22 cellular contexts compared by ENCODE assay signal in the genomic region with DNA sequence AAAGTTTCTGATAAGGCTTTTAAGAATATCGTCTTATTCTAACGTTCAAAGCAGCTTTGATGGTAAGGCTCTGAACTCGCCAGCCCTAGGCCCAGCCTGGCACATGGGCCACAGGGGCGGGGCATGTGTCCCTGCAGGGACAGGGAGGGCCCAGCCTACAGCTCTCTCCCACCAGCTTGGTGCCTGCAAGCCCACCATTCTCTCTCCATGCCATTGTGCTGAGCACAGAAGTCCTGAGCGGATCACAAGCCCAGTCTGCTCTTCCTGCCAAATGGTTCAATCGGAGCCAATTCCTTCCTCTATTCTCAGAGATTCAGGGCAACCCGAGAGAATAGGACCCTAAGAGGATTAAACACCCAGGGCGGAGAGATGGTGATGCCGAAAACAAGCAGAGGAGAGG. TPM values are rescaled to one million over a fixed set of nuclear protein-coding genes. Genes with fewer than 3 reads are reported as not detected.
DNase-seq lines count a peak whose midpoint lies in the region; ATAC-seq, FAIRE-seq and TF ChIP-seq lines count a peak whose summit lies in the region.
"Had no signal": no experiment of that assay in that cellular context is flagged by ENCODE, and none has a peak within 500 bp of the region (broad histone marks: within the 10 kb centered on the region; RNA-seq: fewer than 3 reads in every experiment).

No MANE protein-coding gene starts in this region.

- H3K9me3 ChIP-seq in endodermal cell (ENCODE audit: control insufficient read depth, low read length) (no peaks in the 10 kb centered on the region), left lung (no peaks in the 10 kb centered on the region), smooth muscle cell (replicated peaks; ENCODE audit: low read depth) (no peaks in the 10 kb centered on the region), kidney (ENCODE audit: control insufficient read depth in 1 of 2, low read length in 2 of 2) (no peaks in the 10 kb centered on the region)
- H3K9me3 ChIP-seq: tibial artery had no signal

- 84 to 94% methylated on average over 6 to 9 of the region's 9 CpGs for WGBS in endodermal cell (ENCODE audit: insufficient coverage in 1 of 2, insufficient read length in 1 of 2), 2 experiments
- 70% methylated on average over 9 of the region's 9 CpGs for WGBS in smooth muscle cell (ENCODE audit: low lambda C conversion rate)

- no peak overlapping the region for H3K27ac Mint-ChIP-seq in endodermal cell
- H3K27ac Mint-ChIP-seq: CD8-positive, alpha-beta T cell had no signal

- no peak for FAIRE-seq in kidney (lab: Jason Lieb, UNC)
- FAIRE-seq: TTC549 had no signal

- H3K27ac ChIP-seq in endodermal cell (ENCODE audit: low read depth, low read length), result peak overlapping the region; percentile 89
- peak overlapping the region; percentile 28 to 53 for H3K27ac ChIP-seq in left lung
- H3K27ac ChIP-seq in smooth muscle cell (ENCODE audit: low read depth), result no peak overlapping the region
- no peak overlapping the region for H3K27ac ChIP-seq in kidney (ENCODE audit: low read depth in 2 of 2, low read length in 2 of 2)
- H3K27ac ChIP-seq: tibial artery had no signal

- H3K79me2 ChIP-seq in smooth muscle cell (ENCODE audit: low read depth), result no peaks in the 10 kb centered on the region

- no peak overlapping the region for H3K4me2 ChIP-seq in smooth muscle cell

- H3K36me3 Mint-ChIP-seq in endodermal cell (ENCODE audit: low read depth), result no peaks in the 10 kb centered on the region
- H3K36me3 Mint-ChIP-seq: CD8-positive, alpha-beta T cell had no signal

- H3K27me3 Mint-ChIP-seq in endodermal cell (ENCODE audit: insufficient read depth), result no peaks in the 10 kb centered on the region

- no peaks in the 10 kb centered on the region for H3K9me3 Mint-ChIP-seq in endodermal cell
- H3K9me3 Mint-ChIP-seq: CD8-positive, alpha-beta T cell; central memory CD8-positive, alpha-beta T cell had no signal

- no peak overlapping the region for H3K4me3 Mint-ChIP-seq in endodermal cell
- H3K4me3 Mint-ChIP-seq: CD8-positive, alpha-beta T cell; central memory CD8-positive, alpha-beta T cell had no signal

- peaks cover 10% of the 10 kb centered on the region for H3F3A ChIP-seq in smooth muscle cell (ENCODE audit: low read depth)

- no peak overlapping the region for H3K9ac ChIP-seq in endodermal cell (ENCODE audit: extremely low read depth, low read length, poor library complexity, severe bottlenecking)
- no peak overlapping the region for H3K9ac ChIP-seq in smooth muscle cell (ENCODE audit: low read depth)
- H3K9ac ChIP-seq in kidney (ENCODE audit: low read length in 2 of 2), result no peak overlapping the region

- H2AFZ ChIP-seq in smooth muscle cell (ENCODE audit: low read depth), result peak overlapping the region; percentile 38

- H3K4me1 ChIP-seq in endodermal cell (ENCODE audit: control insufficient read depth, insufficient read depth, low read length), result peaks cover 14% of the 10 kb centered on the region
- H3K4me1 ChIP-seq in left lung, result peaks cover 3 to 20% of the 10 kb centered on the region in 2 donors
- H3K4me1 ChIP-seq in smooth muscle cell (ENCODE audit: low read depth), result peaks cover 33% of the 10 kb centered on the region
- H3K4me1 ChIP-seq in kidney (ENCODE audit: control insufficient read depth in 1 of 2, insufficient read depth in 1 of 2, low read depth in 1 of 2, low read length in 2 of 2), result no peaks in the 10 kb centered on the region
- H3K4me1 ChIP-seq: tibial artery had no signal

- TF ChIP-seq CTCF in endodermal cell (conservative IDR thresholded peaks at IDR 0.05) (no peak), left lung (IDR thresholded peaks at IDR 0.05) (no peak), smooth muscle cell (IDR thresholded peaks at IDR 0.05; ENCODE audit: borderline replicate concordance, insufficient read depth, poor library complexity, severe bottlenecking) (no peak), kidney (IDR thresholded peaks at IDR 0.05; ENCODE audit: borderline replicate concordance, extremely low read depth, insufficient read depth) (no peak), GM10266 (IDR thresholded peaks at IDR 0.05; ENCODE audit: control insufficient read depth, insufficient read depth, low read depth, missing control alignments) (no peak)

- H3K4me3 ChIP-seq in endodermal cell (ENCODE audit: low read length), result no peak overlapping the region
- H3K4me3 ChIP-seq in left lung, result no peak overlapping the region
- no peak overlapping the region for H3K4me3 ChIP-seq in smooth muscle cell
- no peak overlapping the region for H3K4me3 ChIP-seq in kidney (ENCODE audit: low read length in 2 of 2)
- H3K4me3 ChIP-seq: tibial artery had no signal

- H4K20me1 ChIP-seq in smooth muscle cell (ENCODE audit: low read depth), result no peaks in the 10 kb centered on the region

- intact Hi-C loops in left lung (cut with DNase I), result no loop called here
- intact Hi-C loops in kidney (cut with DNase I), result no loop called here

- DNase-seq in NCI-H69 (lab: John Stamatoyannopoulos, UW), result peak; percentile 50
- DNase-seq in endodermal cell, result no peak
- no peak for DNase-seq in left lung
- no peak for DNase-seq in smooth muscle cell (lab: John Stamatoyannopoulos, UW; ENCODE audit: unreplicated experiment)
- DNase-seq in kidney, result no peak
- no peak for DNase-seq in GM10266 (ENCODE audit: extremely low spot score)
- DNase-seq in GM19238 (ENCODE audit: insufficient read length, low spot score), result no peak
- DNase-seq: activated CD4-positive, alpha-beta T cell treated with anti-CD3 and anti-CD28 coated beads for 4 hours; activated effector memory CD4-positive, alpha-beta T cell treated with Interleukin-2 at 50 U/mL for 16 hours; CD8-positive, alpha-beta T cell; DND-41; IMR-90; MM.1S; NCI-H1694 treated with DMSO at 0.1 percent for 48 hours; NCI-H226; NK-92 treated with Interleukin-12 subunit alpha and Interleukin-12 subunit beta, amount 100 ng/mL, for 24 hours; stimulated activated CD4-positive, alpha-beta T cell treated with anti-CD3 and anti-CD28 coated beads, Interleukin-12 subunit alpha, Interleukin-12 subunit beta, amount 100 ng/mL, for 4 hours; tibial artery had no signal

- H3K27me3 ChIP-seq in endodermal cell (ENCODE audit: control insufficient read depth, insufficient read depth, low read length, poor library complexity, severe bottlenecking) (no peaks in the 10 kb centered on the region), left lung (no peaks in the 10 kb centered on the region), smooth muscle cell (ENCODE audit: low read depth) (no peaks in the 10 kb centered on the region)
- H3K27me3 ChIP-seq: tibial artery had no signal

- ATAC-seq in left lung (peak; percentile 41), HG03571 (IDR thresholded peaks at IDR 0.05; ENCODE audit: unreplicated experiment) (no peak)
- ATAC-seq: CD8-positive, alpha-beta T cell; left lobe of liver had no signal

- no peaks in the 10 kb centered on the region for H3K36me3 ChIP-seq in endodermal cell (ENCODE audit: control insufficient read depth, insufficient read depth, low read length)
- no peaks in the 10 kb centered on the region for H3K36me3 ChIP-seq in left lung
- no peaks in the 10 kb centered on the region for H3K36me3 ChIP-seq in smooth muscle cell (ENCODE audit: low read depth)
- no peaks in the 10 kb centered on the region for H3K36me3 ChIP-seq in kidney (ENCODE audit: control insufficient read depth in 1 of 2, insufficient read depth in 2 of 2, low read length in 2 of 2)
- H3K36me3 ChIP-seq: tibial artery had no signal

- peaks cover 36% of the 10 kb centered on the region for H3K4me1 Mint-ChIP-seq in endodermal cell
- H3K4me1 Mint-ChIP-seq: central memory CD8-positive, alpha-beta T cell had no signal

RNA-seq across cellular contexts. Expression of a gene that starts 50.3 kb away (rescaled TPM):
- total RNA-seq in endodermal cell, result 1 to 10 TPM; 6.5 to 9.0 TPM
- polyA plus RNA-seq in endodermal cell (2013, experiment 1 of 2), result 149 TPM
- polyA plus RNA-seq in endodermal cell (2013, experiment 2 of 2), result 140 TPM
- total RNA-seq in left lung, result 10 to 100 TPM; 27.6 to 49.0 TPM
- 15.0 and 17.3 TPM in 2 replicates for total RNA-seq in smooth muscle cell
- polyA plus RNA-seq in smooth muscle cell, result 23.1 and 24.5 TPM in 2 replicates
- 22.9 TPM for total RNA-seq in kidney
- 2.8 TPM for polyA plus RNA-seq in kidney (ENCODE audit: insufficient read depth, low read depth, low replicate concordance)
- total RNA-seq: CD8-positive, alpha-beta T cell had no signal

Comparison
In these comparisons a context has a peak if more than half of its experiments do, and no peak if none do; other contexts are left out.
1. H3K27ac ChIP-seq: peak in endodermal cell (single experiment) and left lung (2 of 2); none in smooth muscle cell (single experiment) and kidney (0 of 2).